1 cellular context compared by ENCODE assay signal in genomic region chr3:197168063-197168462, GRCh38.
TF ChIP-seq lines count a peak whose summit lies in the region.

No MANE protein-coding gene starts in this region.

TF ChIP-seq in SK-N-SH, 30 proteins besides CTCF, POLR2A, EP300 and RAD21 (continued from another document):
- TF ChIP-seq MEF2A (IDR thresholded peaks at IDR 0.05; ENCODE audit: borderline replicate concordance, low read depth) = no peak
- no peak for TF ChIP-seq ZBTB33 (IDR thresholded peaks at IDR 0.05; ENCODE audit: borderline replicate concordance, low read depth)
- TF ChIP-seq JUND (IDR thresholded peaks at IDR 0.05) = no peak
- TF ChIP-seq, protein P1, sequence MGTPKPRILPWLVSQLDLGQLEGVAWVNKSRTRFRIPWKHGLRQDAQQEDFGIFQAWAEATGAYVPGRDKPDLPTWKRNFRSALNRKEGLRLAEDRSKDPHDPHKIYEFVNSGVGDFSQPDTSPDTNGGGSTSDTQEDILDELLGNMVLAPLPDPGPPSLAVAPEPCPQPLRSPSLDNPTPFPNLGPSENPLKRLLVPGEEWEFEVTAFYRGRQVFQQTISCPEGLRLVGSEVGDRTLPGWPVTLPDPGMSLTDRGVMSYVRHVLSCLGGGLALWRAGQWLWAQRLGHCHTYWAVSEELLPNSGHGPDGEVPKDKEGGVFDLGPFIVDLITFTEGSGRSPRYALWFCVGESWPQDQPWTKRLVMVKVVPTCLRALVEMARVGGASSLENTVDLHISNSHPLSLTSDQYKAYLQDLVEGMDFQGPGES (IDR thresholded peaks at IDR 0.05; ENCODE audit: low read depth, low read length) = no peak
- no peak for TF ChIP-seq FOXJ3 (CRISPR knock-in tag; IDR thresholded peaks at IDR 0.05)
- TF ChIP-seq TEAD4 (IDR thresholded peaks at IDR 0.05; ENCODE audit: borderline replicate concordance, insufficient read depth) = no peak
